Comparison of ENCODE assay signal across 18 cellular contexts in genomic region chr11:90510839-90511238, GRCh38.
DNase-seq lines count a peak whose midpoint lies in the region; ATAC-seq and TF ChIP-seq lines count a peak whose summit lies in the region.
"Had no signal": no experiment of that assay in that cellular context is flagged by ENCODE, and none has a peak within 500 bp of the region (broad histone marks: within the 10 kb centered on the region; RNA-seq: fewer than 3 reads in every experiment).

No MANE protein-coding gene starts in this region.

- 58% methylated on average over 5 of the region's 5 CpGs for WGBS in right cardiac atrium

- ATAC-seq in Right ventricle myocardium inferior (peak; percentile 16), right cardiac atrium (no peak), GM18870 (IDR thresholded peaks at IDR 0.05; ENCODE audit: unreplicated experiment) (no peak)
- ATAC-seq: A549, GM23338, HCT116 had no signal

- intact Hi-C loops in Right ventricle myocardium inferior (cut with DNase I) (no loop called here), right cardiac atrium (cut with DNase I) (no loop called here), left ventricle myocardium inferior (cut with micrococcal nuclease) (no loop called here)

- H3K4me1 ChIP-seq in right atrium auricular region: no peaks in the 10 kb centered on the region
- no peaks in the 10 kb centered on the region for H3K4me1 ChIP-seq in right cardiac atrium (ENCODE audit: control insufficient read depth, insufficient read depth, low read length)
- peaks cover 5% of the 10 kb centered on the region for H3K4me1 ChIP-seq in left ventricle myocardium inferior
- H3K4me1 ChIP-seq: A549 had no signal

- H3K9me3 ChIP-seq in right atrium auricular region (no peaks in the 10 kb centered on the region), right cardiac atrium (ENCODE audit: control insufficient read depth, low read length) (no peaks in the 10 kb centered on the region), left ventricle myocardium inferior (replicated peaks) (no peaks in the 10 kb centered on the region)
- H3K9me3 ChIP-seq: A549 had no signal

- TF ChIP-seq CTCF in right atrium auricular region (IDR thresholded peaks at IDR 0.05) (no peak), left ventricle myocardium inferior (IDR thresholded peaks at IDR 0.05; ENCODE audit: borderline replicate concordance) (no peak)

- H3K36me3 ChIP-seq in right atrium auricular region (no peaks in the 10 kb centered on the region), left ventricle myocardium inferior (no peaks in the 10 kb centered on the region)

- DNase-seq in Right ventricle myocardium inferior (ENCODE audit: missing footprints) (no peak), right atrium auricular region (ENCODE audit: low spot score) (no peak), right cardiac atrium (no peak), left ventricle myocardium inferior (no peak), superior temporal gyrus (ENCODE audit: extremely low spot score) (peak; percentile 27)
- DNase-seq: 8988T; C1 segment of cervical spinal cord; Calu3; CD4-positive, alpha-beta memory T cell; COR-L47; DMS53; DMS79 treated with DMSO at 0.1 percent for 48 hours; GF-D8; H9 had no signal

- H3K27ac ChIP-seq in right atrium auricular region (no peak overlapping the region), right cardiac atrium (ENCODE audit: low read length) (peak overlapping the region; percentile 2), left ventricle myocardium inferior (replicated peaks) (no peak overlapping the region)
- H3K27ac ChIP-seq: A549 had no signal

- H3K4me3 ChIP-seq in right atrium auricular region (no peak overlapping the region), right cardiac atrium (ENCODE audit: low read length) (no peak overlapping the region), left ventricle myocardium inferior (no peak overlapping the region)
- H3K4me3 ChIP-seq: A549, GM23338 had no signal

- H3K27me3 ChIP-seq in right atrium auricular region (no peaks in the 10 kb centered on the region), right cardiac atrium (ENCODE audit: control insufficient read depth, insufficient read depth) (no peaks in the 10 kb centered on the region), left ventricle myocardium inferior (ENCODE audit: low read depth) (no peaks in the 10 kb centered on the region)
